1 cellular context compared by ENCODE assay signal in genomic region chr22:20319745-20320658, GRCh38.
A peak's percentile ranks its signal among the peaks of the same experiment; 100 is the strongest.
TF ChIP-seq lines count a peak whose summit lies in the region.

Gene DGCR6L (minus strand): TSS chr22:20320060. CDS start chr22:20319988, 72 bp downstream.

TF ChIP-seq in K562, 482 proteins besides CTCF, POLR2A, EP300 and RAD21 (continued from another document and continues in another):
- TF ChIP-seq ELK1 (CRISPR knock-in tag; IDR thresholded peaks at IDR 0.05) (no peak), ZNF384 (IDR thresholded peaks at IDR 0.05; ENCODE audit: low read depth, low read length) (no peak), GATAD2B (IDR thresholded peaks at IDR 0.05; ENCODE audit: borderline replicate concordance) (no peak), PTRF (tag; IDR thresholded peaks at IDR 0.05) (no peak), MGA (IDR thresholded peaks at IDR 0.05) (no peak), EGR1 (conservative IDR thresholded peaks at IDR 0.05) (peak; percentile 70), ZNF431 (CRISPR knock-in tag; IDR thresholded peaks at IDR 0.05) (no peak), HNRNPL (IDR thresholded peaks at IDR 0.05; ENCODE audit: low read depth, low read length) (peak; percentile 85; the same call in 1 of the 2 replicates), CBX5 (IDR thresholded peaks at IDR 0.05; ENCODE audit: borderline replicate concordance, low read depth) (0 out of 2 replicates have a peak, but pooled peaks have one; percentile 16), ZFP91 (CRISPR knock-in tag; IDR thresholded peaks at IDR 0.05) (peak; percentile 81), NFE2 (IDR thresholded peaks at IDR 0.05; ENCODE audit: low read depth) (peak; percentile 100), ARHGAP35 (IDR thresholded peaks at IDR 0.05; ENCODE audit: partially characterized antibody) (no peak), KAT8 (IDR thresholded peaks at IDR 0.05; ENCODE audit: low read depth) (no peak), ZNF57 (CRISPR knock-in tag; IDR thresholded peaks at IDR 0.05) (peak; percentile 77), ZNF75A (CRISPR knock-in tag; IDR thresholded peaks at IDR 0.05) (peak; percentile 76), EWSR1 (IDR thresholded peaks at IDR 0.05; ENCODE audit: borderline replicate concordance, low read depth, partially characterized antibody) (no peak), ZNF408 (CRISPR knock-in tag; IDR thresholded peaks at IDR 0.05; ENCODE audit: low read depth) (no peak), ZNF77 (CRISPR knock-in tag; IDR thresholded peaks at IDR 0.05) (0 out of 2 replicates have a peak, but pooled peaks have one; percentile 33), CHAMP1 (IDR thresholded peaks at IDR 0.05) (no peak), NFATC3 (IDR thresholded peaks at IDR 0.05) (no peak), ZNF644 (tag; IDR thresholded peaks at IDR 0.05; ENCODE audit: low read depth) (no peak), ATF4 (CRISPR knock-in tag; IDR thresholded peaks at IDR 0.05) (peak; percentile 71), CHD1 (IDR thresholded peaks at IDR 0.05; ENCODE audit: low read length) (no peak), SREBF2 (CRISPR knock-in tag; IDR thresholded peaks at IDR 0.05) (no peak), NCOA6 (IDR thresholded peaks at IDR 0.05) (no peak), CEBPG (CRISPR knock-in tag; IDR thresholded peaks at IDR 0.05) (0 out of 2 replicates have a peak, but pooled peaks have one; percentile 2), CEBPG (tag; conservative IDR thresholded peaks at IDR 0.05 in 1 of 2, IDR thresholded peaks at IDR 0.05 in 1 of 2) (no peak), TOE1 (IDR thresholded peaks at IDR 0.05; ENCODE audit: borderline replicate concordance) (no peak), TOE1 (CRISPR knock-in tag; IDR thresholded peaks at IDR 0.05; ENCODE audit: borderline replicate concordance, low read depth) (peak; percentile 97), SIN3B (IDR thresholded peaks at IDR 0.05; ENCODE audit: low read depth) (no peak), ELF1 (tag; IDR thresholded peaks at IDR 0.05) (no peak), U2AF1 (optimal IDR thresholded peaks at IDR 0.05; ENCODE audit: low read depth, low read length) (peak; percentile 11), ZNF280B (CRISPR knock-in tag; IDR thresholded peaks at IDR 0.05) (peak; percentile 79), E2F8 (IDR thresholded peaks at IDR 0.05; ENCODE audit: low read depth, partially characterized antibody) (peak; percentile 78), KDM2B (CRISPR knock-in tag; IDR thresholded peaks at IDR 0.05) (peak; percentile 99), ZNF277 (CRISPR knock-in tag; IDR thresholded peaks at IDR 0.05; ENCODE audit: borderline replicate concordance) (no peak), NR3C1 (CRISPR knock-in tag; IDR thresholded peaks at IDR 0.05) (peak; percentile 80; the same call in 1 of the 2 replicates), MXI1 (IDR thresholded peaks at IDR 0.05; ENCODE audit: low read depth, low read length) (peak; percentile 83), LEF1 (IDR thresholded peaks at IDR 0.05) (no peak)
